ENCODE assay signal across 23 cellular contexts in genomic region chr2:2830576-2830975, GRCh38.
"Had no signal": no experiment of that assay in that cellular context is flagged by ENCODE, and none has a peak within 500 bp of the region (broad histone marks: within the 10 kb centered on the region; RNA-seq: fewer than 3 reads in every experiment).

No MANE protein-coding gene starts in this region.

- H3K27me3 ChIP-seq: foreskin keratinocyte, right lobe of liver, uterus had no signal

- H3K9me3 ChIP-seq: left ventricle myocardium inferior, lower lobe of right lung, prostate gland, right lobe of liver, uterus had no signal

- H3K27ac ChIP-seq: foreskin keratinocyte, left ventricle myocardium inferior, lower lobe of right lung, parathyroid adenoma, prostate gland, right lobe of liver, uterus had no signal

- H2AFZ ChIP-seq: parathyroid adenoma had no signal

- H3K36me3 ChIP-seq: left ventricle myocardium inferior, lower lobe of right lung, prostate gland, right lobe of liver, uterus had no signal

- H3K9ac ChIP-seq: parathyroid adenoma had no signal

- H3K4me1 Mint-ChIP-seq: immature natural killer cell; mesothelial cell of epicardium; natural killer cell; stimulated activated naive B cell treated with anti-CD40 and anti-IgM and Interleukin-4, amounts not matched to agents 10 μg/mL and 1 μg/mL and 100 μg/mL, for 72 hours; stimulated activated naive CD8-positive, alpha-beta T cell treated with anti-CD3 and anti-CD28 coated beads, Interleukin-15, amount 100 ng/mL, for 72 hours had no signal

- H3K79me2 ChIP-seq: parathyroid adenoma had no signal

- DNase-seq: dermis blood vessel endothelial cell; erythroblast; foreskin keratinocyte; immature natural killer cell; kidney; left cardiac atrium; left ventricle myocardium inferior; lower lobe of right lung; natural killer cell; occipital lobe; right lobe of liver; stimulated activated CD4-positive, alpha-beta T cell treated with anti-CD3 and anti-CD28 coated beads, Interleukin-4, amount 100 ng/mL, for 4 hours; stimulated activated naive B cell treated with anti-CD40 and anti-IgM and Interleukin-4, amounts not matched to agents 10 μg/mL and 1 μg/mL and 100 μg/mL, for 72 hours; stimulated activated naive CD8-positive, alpha-beta T cell treated with anti-CD3 and anti-CD28 coated beads, Interleukin-15, amount 100 ng/mL, for 72 hours; substantia nigra; trophoblast cell; uterus had no signal

- H3K27me3 Mint-ChIP-seq: stimulated activated naive CD8-positive, alpha-beta T cell treated with anti-CD3 and anti-CD28 coated beads, Interleukin-15, amount 100 ng/mL, for 72 hours had no signal

- H3K9me3 Mint-ChIP-seq: neural crest cell had no signal

- H3K27ac Mint-ChIP-seq: immature natural killer cell; memory B cell; mesothelial cell of epicardium; natural killer cell; stimulated activated naive B cell treated with anti-CD40 and anti-IgM and Interleukin-4, amounts not matched to agents 10 μg/mL and 1 μg/mL and 100 μg/mL, for 72 hours; stimulated activated naive CD8-positive, alpha-beta T cell treated with anti-CD3 and anti-CD28 coated beads, Interleukin-15, amount 100 ng/mL, for 72 hours had no signal

- H3K4me3 ChIP-seq: left ventricle myocardium inferior, lower lobe of right lung, prostate gland, right lobe of liver, uterus had no signal

- FAIRE-seq: endothelial cell of umbilical vein, kidney had no signal

- H3K4me3 Mint-ChIP-seq: immature natural killer cell; memory B cell; mesothelial cell of epicardium; natural killer cell; neural crest cell; stimulated activated naive B cell treated with anti-CD40 and anti-IgM and Interleukin-4, amounts not matched to agents 10 μg/mL and 1 μg/mL and 100 μg/mL, for 72 hours; stimulated activated naive CD8-positive, alpha-beta T cell treated with anti-CD3 and anti-CD28 coated beads, Interleukin-15, amount 100 ng/mL, for 72 hours had no signal

- H3K4me1 ChIP-seq: foreskin keratinocyte, left ventricle myocardium inferior, lower lobe of right lung, prostate gland, right lobe of liver, uterus had no signal

- H3K36me3 Mint-ChIP-seq: immature natural killer cell; memory B cell; mesothelial cell of epicardium; natural killer cell; stimulated activated naive B cell treated with anti-CD40 and anti-IgM and Interleukin-4, amounts not matched to agents 10 μg/mL and 1 μg/mL and 100 μg/mL, for 72 hours had no signal
